Comparison of ENCODE assay signal across 8 cellular contexts in the genomic region with DNA sequence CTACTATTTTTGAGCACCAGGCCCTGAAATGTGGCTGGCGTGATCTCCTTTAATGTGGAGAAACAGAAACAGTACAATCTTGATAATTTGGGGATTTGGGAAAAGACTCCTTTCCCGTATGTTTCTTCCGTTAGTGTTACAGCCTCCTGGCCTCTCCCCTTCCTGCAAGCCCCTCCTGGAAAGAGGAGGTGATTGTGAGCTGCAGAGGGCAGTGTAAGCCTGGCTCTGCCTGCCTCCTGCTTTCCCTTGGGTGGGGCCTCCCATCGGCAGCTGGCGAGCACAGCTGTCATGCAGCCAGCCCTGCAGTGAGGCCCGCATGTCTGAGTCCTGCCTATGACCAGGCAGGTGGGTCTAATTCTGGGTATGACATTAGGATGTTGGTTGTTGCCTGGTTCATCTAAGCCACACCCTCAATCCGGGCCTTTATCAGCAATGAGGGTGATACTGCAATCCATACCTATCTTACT. TPM values are rescaled to one million over a fixed set of nuclear protein-coding genes. Genes with fewer than 3 reads are reported as not detected.
A peak's percentile ranks its signal among the peaks of the same experiment; 100 is the strongest.
DNase-seq lines count a peak whose midpoint lies in the region; ATAC-seq, FAIRE-seq and TF ChIP-seq lines count a peak whose summit lies in the region.

No MANE protein-coding gene starts in this region.

- peaks cover 18% of the 10 kb centered on the region for H3K27me3 Mint-ChIP-seq in T-helper 2 cell treated with Interferon-gamma antibody and Interleukin-4, amounts not matched to agents 5 μg/mL and 100 μg/mL, for 36 hours (ENCODE audit: low read depth)

- no peaks in the 10 kb centered on the region for H3K36me3 Mint-ChIP-seq in T-helper 2 cell treated with Interferon-gamma antibody and Interleukin-4, amounts not matched to agents 5 μg/mL and 100 μg/mL, for 36 hours (ENCODE audit: low read depth)

- FAIRE-seq in GM12892 (lab: Jason Lieb, UNC) = peak; percentile 94

- peak; percentile 89 for ATAC-seq in HG02798 (IDR thresholded peaks at IDR 0.05; ENCODE audit: poor library complexity, unreplicated experiment)

- no peak overlapping the region for H3K27ac Mint-ChIP-seq in T-helper 2 cell treated with Interferon-gamma antibody and Interleukin-4, amounts not matched to agents 5 μg/mL and 100 μg/mL, for 36 hours

- DNase-seq in A172 (ENCODE audit: low spot score) (peak; percentile 80), GM12892 (ENCODE audit: insufficient read length) (peak; percentile 70), NCI-H1436 treated with DMSO at 0.1 percent for 48 hours (lab: John Stamatoyannopoulos, UW) (peak; percentile 18), cerebellum (ENCODE audit: low spot score) (peak; percentile 14), kidney tubule cell (ENCODE audit: low spot score) (peak; percentile 79)
- DNase-seq in T-helper 2 cell treated with Interferon-gamma antibody and Interleukin-4, amounts not matched to agents 5 μg/mL and 100 μg/mL, for 36 hours (ENCODE audit: low spot score) = peak; percentile 45
- peak; percentile 53 for DNase-seq in stimulated activated CD4-positive, alpha-beta T cell treated with anti-CD3 and anti-CD28 coated beads, Interleukin-15, amount 100 ng/mL, for 24 hours

- no peak overlapping the region for H3K4me3 Mint-ChIP-seq in T-helper 2 cell treated with Interferon-gamma antibody and Interleukin-4, amounts not matched to agents 5 μg/mL and 100 μg/mL, for 36 hours

- no peak for TF ChIP-seq POLR2A in GM12892 (IDR thresholded peaks at IDR 0.05; ENCODE audit: low read depth, low read length)

- H3K4me1 Mint-ChIP-seq in T-helper 2 cell treated with Interferon-gamma antibody and Interleukin-4, amounts not matched to agents 5 μg/mL and 100 μg/mL, for 36 hours (ENCODE audit: low read depth) = peaks cover 15% of the 10 kb centered on the region

- no peaks in the 10 kb centered on the region for H3K9me3 Mint-ChIP-seq in T-helper 2 cell treated with Interferon-gamma antibody and Interleukin-4, amounts not matched to agents 5 μg/mL and 100 μg/mL, for 36 hours

RNA-seq across cellular contexts. Expression of a gene that starts 48.7 kb away (rescaled TPM):
- 50.5 and 81.1 TPM in 2 replicates for total RNA-seq in A172 (2014; rRNA removed; shearing (Covaris generic))
- 163 TPM for polyA plus RNA-seq in GM12892 (2012; ENCODE audit: missing spikeins)
- total RNA-seq in cerebellum = 340 TPM

Comparison
In these comparisons a context has a peak if more than half of its experiments do, and no peak if none do; other contexts are left out.
1. Peak in every context shown above with its lines: DNase-seq and ATAC-seq.
2. DNase-seq: peak in every context shown above with its lines; median percentile 80 in A172; 79 in kidney tubule cell; 70 in GM12892; 53 in stimulated activated CD4-positive, alpha-beta T cell treated with anti-CD3 and anti-CD28 coated beads, Interleukin-15, amount 100 ng/mL, for 24 hours; 45 in T-helper 2 cell treated with Interferon-gamma antibody and Interleukin-4, amounts not matched to agents 5 μg/mL and 100 μg/mL, for 36 hours; 18 in NCI-H1436 treated with DMSO at 0.1 percent for 48 hours; 14 in cerebellum.